Comparison of ENCODE assay signal across 14 cellular contexts in genomic region chr11:16261836-16262644, GRCh38.
DNase-seq lines count a peak whose midpoint lies in the region; ATAC-seq and TF ChIP-seq lines count a peak whose summit lies in the region.
"Had no signal": no experiment of that assay in that cellular context is flagged by ENCODE, and none has a peak within 500 bp of the region (broad histone marks: within the 10 kb centered on the region; RNA-seq: fewer than 3 reads in every experiment).

No MANE protein-coding gene starts in this region.

- no peak overlapping the region for H3K27ac Mint-ChIP-seq in activated T-cell treated with anti-CD3 and anti-CD28 coated beads, Interleukin-2, amount 50 U/mL, for 24 hours
- H3K27ac Mint-ChIP-seq: activated CD4-positive, alpha-beta T cell treated with anti-CD3 and anti-CD28 coated beads for 36 hours had no signal

- DNase-seq in HT-29 (ENCODE audit: low spot score) = peak; percentile 76
- DNase-seq in HEK293T (ENCODE audit: extremely low spot score) = no peak
- DNase-seq in medulla oblongata (ENCODE audit: extremely low spot score) = no peak
- DNase-seq in activated T-cell treated with anti-CD3 and anti-CD28 coated beads, Interleukin-2, amount 50 U/mL, for 24 hours = no peak
- no peak for DNase-seq in NCI-H2171 treated with DMSO at 0.1 percent for 48 hours (lab: John Stamatoyannopoulos, UW)
- DNase-seq: 8988T; activated CD4-positive, alpha-beta T cell treated with anti-CD3 and anti-CD28 coated beads for 36 hours; activated effector memory CD4-positive, alpha-beta T cell treated with Interleukin-2 at 50 U/mL for 16 hours; brain microvascular endothelial cell; DMS153 had no signal

- CTCF ChIA-PET in HEK293T (lab: Yijun Ruan, JAX) = interaction anchor here (0.7 kb wide), 1 partner anchor 11 kb away, joined by 5 read pairs; no protein-coding TSS in a partner anchor

- H3K27me3 Mint-ChIP-seq in activated T-cell treated with anti-CD3 and anti-CD28 coated beads, Interleukin-2, amount 50 U/mL, for 24 hours = no peaks in the 10 kb centered on the region
- H3K27me3 Mint-ChIP-seq: activated CD4-positive, alpha-beta T cell treated with anti-CD3 and anti-CD28 coated beads for 36 hours had no signal

- ATAC-seq in GM19395 (IDR thresholded peaks at IDR 0.05; ENCODE audit: unreplicated experiment) (peak; percentile 93), HG02943 (IDR thresholded peaks at IDR 0.05; ENCODE audit: low read depth, unreplicated experiment) (peak; percentile 99)
- ATAC-seq: activated CD4-positive, alpha-beta T cell treated with anti-CD3 and anti-CD28 coated beads for 36 hours had no signal

- POLR2A ChIA-PET in HEK293T (lab: Yijun Ruan, JAX) = no interaction called here

- no peak for TF ChIP-seq CTCF in 22Rv1 (IDR thresholded peaks at IDR 0.05)

- no peaks in the 10 kb centered on the region for H3K36me3 Mint-ChIP-seq in activated T-cell treated with anti-CD3 and anti-CD28 coated beads, Interleukin-2, amount 50 U/mL, for 24 hours (ENCODE audit: low read depth)

- H3K4me3 Mint-ChIP-seq in activated T-cell treated with anti-CD3 and anti-CD28 coated beads, Interleukin-2, amount 50 U/mL, for 24 hours = no peak overlapping the region
- H3K4me3 Mint-ChIP-seq: activated CD4-positive, alpha-beta T cell treated with anti-CD3 and anti-CD28 coated beads for 36 hours had no signal

- H3K4me1 Mint-ChIP-seq in activated T-cell treated with anti-CD3 and anti-CD28 coated beads, Interleukin-2, amount 50 U/mL, for 24 hours (ENCODE audit: low read depth) = no peaks in the 10 kb centered on the region
- H3K4me1 Mint-ChIP-seq: activated CD4-positive, alpha-beta T cell treated with anti-CD3 and anti-CD28 coated beads for 36 hours had no signal

- peaks cover 5% of the 10 kb centered on the region for H3K9me3 Mint-ChIP-seq in activated T-cell treated with anti-CD3 and anti-CD28 coated beads, Interleukin-2, amount 50 U/mL, for 24 hours

- peak overlapping the region; percentile 33 for H3K27ac ChIP-seq in 22Rv1
- H3K27ac ChIP-seq: brain microvascular endothelial cell, SJSA1 had no signal

TF ChIP-seq in HEK293T, 16 proteins besides CTCF, POLR2A, EP300 and RAD21:
- TF ChIP-seq ARNT (IDR thresholded peaks at IDR 0.05) (no peak), FOXK2 (IDR thresholded peaks at IDR 0.05) (no peak), FOXM1 (IDR thresholded peaks at IDR 0.05; ENCODE audit: borderline replicate concordance) (no peak), SP1 (IDR thresholded peaks at IDR 0.05) (no peak), FOXA1 (IDR thresholded peaks at IDR 0.05) (no peak), PKNOX1 (IDR thresholded peaks at IDR 0.05) (no peak), NFRKB (IDR thresholded peaks at IDR 0.05) (no peak), BHLHE40 (IDR thresholded peaks at IDR 0.05; ENCODE audit: borderline replicate concordance) (no peak), ELF4 (IDR thresholded peaks at IDR 0.05) (no peak), ZNF384 (IDR thresholded peaks at IDR 0.05) (no peak), SUZ12 (IDR thresholded peaks at IDR 0.05) (no peak), CTBP1 (IDR thresholded peaks at IDR 0.05; ENCODE audit: borderline replicate concordance) (no peak), HDGF (IDR thresholded peaks at IDR 0.05; ENCODE audit: borderline replicate concordance) (no peak), TARDBP (IDR thresholded peaks at IDR 0.05) (no peak), LEF1 (IDR thresholded peaks at IDR 0.05; ENCODE audit: borderline replicate concordance) (no peak), L3MBTL2 (conservative IDR thresholded peaks at IDR 0.05) (no peak)
